Comparison of ENCODE assay signal across 9 cellular contexts in the genomic region with DNA sequence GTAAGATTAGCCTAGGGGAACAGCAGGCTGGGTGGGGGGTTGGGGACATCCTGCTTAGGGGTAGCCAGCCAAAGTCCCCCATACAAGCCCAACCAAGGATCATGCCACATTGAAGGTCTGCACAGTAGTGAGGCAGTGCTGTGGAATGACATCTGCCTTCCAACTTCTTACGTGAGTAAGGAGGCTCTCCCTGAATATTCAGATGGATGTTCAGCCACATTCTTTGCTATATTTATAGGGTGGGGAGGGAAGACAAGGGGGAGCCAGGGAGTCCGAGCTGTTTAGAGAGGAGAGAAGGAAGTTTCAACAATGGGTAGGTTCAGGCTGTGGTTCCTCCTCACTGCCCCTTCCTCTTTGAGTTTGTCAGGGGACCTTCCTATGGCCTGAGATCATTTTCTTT. TPM values are rescaled to one million over a fixed set of nuclear protein-coding genes. Genes with fewer than 3 reads are reported as not detected.
DNase-seq lines count a peak whose midpoint lies in the region; ATAC-seq, FAIRE-seq and TF ChIP-seq lines count a peak whose summit lies in the region.
"Had no signal": no experiment of that assay in that cellular context is flagged by ENCODE, and none has a peak within 500 bp of the region (broad histone marks: within the 10 kb centered on the region; RNA-seq: fewer than 3 reads in every experiment).

No MANE protein-coding gene starts in this region.

- no peak overlapping the region for H3K4me3 ChIP-seq in upper lobe of left lung

- H3K9me3 ChIP-seq in upper lobe of left lung: no peaks in the 10 kb centered on the region

- WGBS in upper lobe of left lung, 2 donors: 20 to 25% methylated on average over 1 to 2 of the region's 2 CpGs

- peaks cover 3 to 5% of the 10 kb centered on the region in 2 donors for H3K36me3 Mint-ChIP-seq in activated T-cell treated with anti-CD3 and anti-CD28 coated beads, Interleukin-2, amount 50 U/mL, for 72 hours (ENCODE audit: insufficient read depth in 2 of 2)
- H3K36me3 Mint-ChIP-seq in activated naive CD4-positive, alpha-beta T cell treated with anti-CD3 and anti-CD28 coated beads, Interleukin-2, amount 50 U/mL, for 72 hours: peaks cover 6 to 16% of the 10 kb centered on the region in 2 donors

- no peaks in the 10 kb centered on the region for H3K27me3 Mint-ChIP-seq in activated T-cell treated with anti-CD3 and anti-CD28 coated beads, Interleukin-2, amount 50 U/mL, for 72 hours (ENCODE audit: low read depth)

- TF ChIP-seq EP300 in upper lobe of left lung (IDR thresholded peaks at IDR 0.05): no peak

- no peak for FAIRE-seq in HTR-8/SVneo (lab: Jason Lieb, UNC)

- H3K36me3 ChIP-seq in upper lobe of left lung: no peaks in the 10 kb centered on the region

- H3K27ac ChIP-seq in upper lobe of left lung: peak overlapping the region; percentile 71 to 89 (median 78)

- no peak for TF ChIP-seq POLR2A in upper lobe of left lung (IDR thresholded peaks at IDR 0.05)

- ATAC-seq in activated T-cell treated with anti-CD3 and anti-CD28 coated beads, Interleukin-2, amount 50 U/mL, for 72 hours (replicated peaks in 1 of 2): no peak
- no peak for ATAC-seq in activated naive CD4-positive, alpha-beta T cell treated with anti-CD3 and anti-CD28 coated beads, Interleukin-2, amount 50 U/mL, for 72 hours
- ATAC-seq in upper lobe of left lung (ENCODE audit: low FRiP score in 2 of 2): peak in 1 of 2 donors; percentile 67
- ATAC-seq in HG03039 (IDR thresholded peaks at IDR 0.05; ENCODE audit: unreplicated experiment): no peak

- no peak for DNase-seq in activated T-cell treated with anti-CD3 and anti-CD28 coated beads, Interleukin-2, amount 50 U/mL, for 72 hours
- DNase-seq in activated T-cell treated with anti-CD3 and anti-CD28 coated beads, Interleukin-2, amount 50 U/mL, for 1 hour: no peak
- DNase-seq in activated naive CD4-positive, alpha-beta T cell treated with anti-CD3 and anti-CD28 coated beads, Interleukin-2, amount 50 U/mL, for 72 hours (ENCODE audit: low spot score in 2 of 2): no peak
- DNase-seq in iris pigment epithelial cell (ENCODE audit: low read depth) (peak; percentile 63), upper lobe of left lung (no peak), HTR-8/SVneo (ENCODE audit: insufficient read length, low spot score) (no peak), inferior parietal cortex (ENCODE audit: extremely low spot score) (no peak)
- DNase-seq: COR-L47 had no signal

- H3K27ac Mint-ChIP-seq in activated T-cell treated with anti-CD3 and anti-CD28 coated beads, Interleukin-2, amount 50 U/mL, for 72 hours: peak overlapping the region; percentile 97
- H3K27ac Mint-ChIP-seq in activated naive CD4-positive, alpha-beta T cell treated with anti-CD3 and anti-CD28 coated beads, Interleukin-2, amount 50 U/mL, for 72 hours: peak overlapping the region; percentile 94

- H3K4me3 Mint-ChIP-seq in activated T-cell treated with anti-CD3 and anti-CD28 coated beads, Interleukin-2, amount 50 U/mL, for 72 hours: peak overlapping the region; percentile 71 to 84

- no peaks in the 10 kb centered on the region for H3K9me3 Mint-ChIP-seq in activated T-cell treated with anti-CD3 and anti-CD28 coated beads, Interleukin-2, amount 50 U/mL, for 72 hours
- H3K9me3 Mint-ChIP-seq in activated naive CD4-positive, alpha-beta T cell treated with anti-CD3 and anti-CD28 coated beads, Interleukin-2, amount 50 U/mL, for 72 hours: no peaks in the 10 kb centered on the region

- no peak for TF ChIP-seq CTCF in upper lobe of left lung (IDR thresholded peaks at IDR 0.05)

- no peaks in the 10 kb centered on the region for H3K27me3 ChIP-seq in upper lobe of left lung

- peaks cover 65 to 83% (median 66%) of the 10 kb centered on the region in 4 donors for H3K4me1 ChIP-seq in upper lobe of left lung

- peaks cover 100% of the 10 kb centered on the region for H3K4me1 Mint-ChIP-seq in activated T-cell treated with anti-CD3 and anti-CD28 coated beads, Interleukin-2, amount 50 U/mL, for 72 hours (ENCODE audit: low read depth)

RNA-seq across cellular contexts. Expression of a gene that starts 29.7 kb away (rescaled TPM):
- 100 to 1,000 TPM; 281 to 298 TPM for total RNA-seq in activated T-cell treated with anti-CD3 and anti-CD28 coated beads, Interleukin-2, amount 50 U/mL, for 72 hours
- total RNA-seq in activated naive CD4-positive, alpha-beta T cell treated with anti-CD3 and anti-CD28 coated beads, Interleukin-2, amount 50 U/mL, for 72 hours: 100 to 1,000 TPM; 451 to 569 TPM
- total RNA-seq in upper lobe of left lung: 100 to 1,000 TPM; 160 to 508 (median 380) TPM
